Comparison of ENCODE assay signal across 1 cellular context in the genomic region with DNA sequence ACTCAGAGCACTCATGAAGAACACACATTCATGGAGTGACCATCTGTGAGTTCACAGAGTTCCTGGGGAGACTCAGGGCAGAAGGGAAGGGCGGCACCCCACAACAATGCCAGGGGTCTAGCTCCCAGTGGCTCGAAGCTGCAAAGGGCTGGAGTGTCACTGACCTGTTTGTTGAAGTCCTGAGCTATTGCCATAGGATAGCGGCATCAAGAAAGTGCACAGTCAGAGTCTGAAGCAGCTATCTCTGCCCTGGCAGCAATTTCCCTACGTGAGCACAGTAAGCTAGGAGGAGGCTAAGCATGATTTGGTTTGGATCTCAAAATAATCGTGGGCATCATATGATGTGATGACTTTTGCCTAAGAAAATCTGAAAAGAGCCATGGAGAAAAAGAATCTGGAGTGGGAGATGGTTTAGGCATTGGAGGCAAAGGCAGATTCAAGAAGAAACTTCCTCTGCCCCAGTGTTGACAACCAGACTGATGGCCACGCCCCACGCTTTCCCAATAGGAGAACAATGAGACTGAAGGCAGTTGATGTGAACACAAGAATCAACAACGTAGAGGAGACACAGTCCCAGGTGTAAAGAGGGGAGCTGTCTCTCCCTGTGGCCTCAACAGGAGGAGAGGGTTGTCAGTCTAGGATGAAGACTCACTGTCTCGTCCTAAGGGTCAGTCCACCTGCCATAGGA.
A peak's percentile ranks its signal among the peaks of the same experiment; 100 is the strongest.
TF ChIP-seq lines count a peak whose summit lies in the region.

No MANE protein-coding gene starts in this region.

TF ChIP-seq in HepG2, 621 proteins besides CTCF, POLR2A, EP300 and RAD21 (continued from another document and continues in another):
- TF ChIP-seq BHLHE40 (IDR thresholded peaks at IDR 0.05; ENCODE audit: low read length) (no peak), ZNF703 (CRISPR knock-in tag; IDR thresholded peaks at IDR 0.05; ENCODE audit: borderline replicate concordance) (no peak), ZNF260 (CRISPR knock-in tag; IDR thresholded peaks at IDR 0.05; ENCODE audit: borderline replicate concordance, low read depth) (no peak), ZNF546 (CRISPR knock-in tag; conservative IDR thresholded peaks at IDR 0.05) (no peak), ZNF761 (CRISPR knock-in tag; conservative IDR thresholded peaks at IDR 0.05) (0 out of 2 replicates have a peak, but pooled peaks have one; percentile 9), CBX1 (IDR thresholded peaks at IDR 0.05; ENCODE audit: low read depth) (no peak), XBP1 (CRISPR knock-in tag; IDR thresholded peaks at IDR 0.05) (no peak), ZNF773 (CRISPR knock-in tag; IDR thresholded peaks at IDR 0.05; ENCODE audit: borderline replicate concordance) (no peak), ZNF713 (CRISPR knock-in tag; IDR thresholded peaks at IDR 0.05) (0 out of 2 replicates have a peak, but pooled peaks have one; percentile 11), KLF12 (CRISPR knock-in tag; IDR thresholded peaks at IDR 0.05; ENCODE audit: borderline replicate concordance) (no peak), SOX6 (IDR thresholded peaks at IDR 0.05) (no peak), SOX6 (CRISPR knock-in tag; IDR thresholded peaks at IDR 0.05) (peak; percentile 91), ZNF530 (CRISPR knock-in tag; IDR thresholded peaks at IDR 0.05; ENCODE audit: low read depth) (no peak), IKZF1 (IDR thresholded peaks at IDR 0.05) (no peak), NCOA2 (CRISPR knock-in tag; IDR thresholded peaks at IDR 0.05) (peak; percentile 29; the same call in 1 of the 2 replicates), ASH2L (IDR thresholded peaks at IDR 0.05; ENCODE audit: insufficient read length, low read depth, low read length) (peak; percentile 34), KDM6A (CRISPR knock-in tag; IDR thresholded peaks at IDR 0.05; ENCODE audit: low read depth) (no peak), ZNF652 (CRISPR knock-in tag; IDR thresholded peaks at IDR 0.05; ENCODE audit: borderline replicate concordance, low read depth) (no peak), FOXK1 (CRISPR knock-in tag; IDR thresholded peaks at IDR 0.05; ENCODE audit: borderline replicate concordance, low read depth) (peak; percentile 85), ARNT2 (CRISPR knock-in tag; IDR thresholded peaks at IDR 0.05; ENCODE audit: low read depth) (no peak; the same call in none of the 2 replicates), KMT2A (CRISPR knock-in tag; IDR thresholded peaks at IDR 0.05) (no peak), ZNF746 (CRISPR knock-in tag; IDR thresholded peaks at IDR 0.05) (no peak), SP4 (CRISPR knock-in tag; IDR thresholded peaks at IDR 0.05) (peak; percentile 23; the same call in 1 of the 2 replicates), DMAP1 (CRISPR knock-in tag; IDR thresholded peaks at IDR 0.05) (peak; percentile 51; the same call in 1 of the 2 replicates), ZNF672 (CRISPR knock-in tag; IDR thresholded peaks at IDR 0.05) (no peak), POLR2G (IDR thresholded peaks at IDR 0.05; ENCODE audit: low read depth, low read length) (0 out of 2 replicates have a peak, but pooled peaks have one; percentile 12), ZNF34 (CRISPR knock-in tag; IDR thresholded peaks at IDR 0.05; ENCODE audit: borderline replicate concordance) (peak; percentile 65; the same call in 1 of the 2 replicates), ZKSCAN5 (CRISPR knock-in tag; IDR thresholded peaks at IDR 0.05) (no peak), GTF3A (CRISPR knock-in tag; conservative IDR thresholded peaks at IDR 0.05) (no peak), GFI1 (CRISPR knock-in tag; IDR thresholded peaks at IDR 0.05; ENCODE audit: borderline replicate concordance) (no peak), ZNF510 (CRISPR knock-in tag; IDR thresholded peaks at IDR 0.05; ENCODE audit: low read depth) (no peak), REXO4 (CRISPR knock-in tag; IDR thresholded peaks at IDR 0.05; ENCODE audit: borderline replicate concordance) (no peak), NONO (IDR thresholded peaks at IDR 0.05) (no peak), NONO (CRISPR knock-in tag; conservative IDR thresholded peaks at IDR 0.05) (0 out of 2 replicates have a peak, but pooled peaks have one; percentile 14), ZNF792 (CRISPR knock-in tag; IDR thresholded peaks at IDR 0.05) (peak; percentile 37; the same call in 1 of the 2 replicates), ZSCAN12 (CRISPR knock-in tag; IDR thresholded peaks at IDR 0.05) (no peak), SP1 (IDR thresholded peaks at IDR 0.05) (no peak), SP1 (CRISPR knock-in tag; IDR thresholded peaks at IDR 0.05) (peak; percentile 36; the same call in 1 of the 2 replicates)
- TF ChIP-seq, protein P1, sequence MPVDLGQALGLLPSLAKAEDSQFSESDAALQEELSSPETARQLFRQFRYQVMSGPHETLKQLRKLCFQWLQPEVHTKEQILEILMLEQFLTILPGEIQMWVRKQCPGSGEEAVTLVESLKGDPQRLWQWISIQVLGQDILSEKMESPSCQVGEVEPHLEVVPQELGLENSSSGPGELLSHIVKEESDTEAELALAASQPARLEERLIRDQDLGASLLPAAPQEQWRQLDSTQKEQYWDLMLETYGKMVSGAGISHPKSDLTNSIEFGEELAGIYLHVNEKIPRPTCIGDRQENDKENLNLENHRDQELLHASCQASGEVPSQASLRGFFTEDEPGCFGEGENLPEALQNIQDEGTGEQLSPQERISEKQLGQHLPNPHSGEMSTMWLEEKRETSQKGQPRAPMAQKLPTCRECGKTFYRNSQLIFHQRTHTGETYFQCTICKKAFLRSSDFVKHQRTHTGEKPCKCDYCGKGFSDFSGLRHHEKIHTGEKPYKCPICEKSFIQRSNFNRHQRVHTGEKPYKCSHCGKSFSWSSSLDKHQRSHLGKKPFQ (CRISPR knock-in tag; IDR thresholded peaks at IDR 0.05; ENCODE audit: insufficient replicate concordance): peak; percentile 19
- TF ChIP-seq, protein P2, sequence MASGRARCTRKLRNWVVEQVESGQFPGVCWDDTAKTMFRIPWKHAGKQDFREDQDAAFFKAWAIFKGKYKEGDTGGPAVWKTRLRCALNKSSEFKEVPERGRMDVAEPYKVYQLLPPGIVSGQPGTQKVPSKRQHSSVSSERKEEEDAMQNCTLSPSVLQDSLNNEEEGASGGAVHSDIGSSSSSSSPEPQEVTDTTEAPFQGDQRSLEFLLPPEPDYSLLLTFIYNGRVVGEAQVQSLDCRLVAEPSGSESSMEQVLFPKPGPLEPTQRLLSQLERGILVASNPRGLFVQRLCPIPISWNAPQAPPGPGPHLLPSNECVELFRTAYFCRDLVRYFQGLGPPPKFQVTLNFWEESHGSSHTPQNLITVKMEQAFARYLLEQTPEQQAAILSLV (CRISPR knock-in tag; IDR thresholded peaks at IDR 0.05; ENCODE audit: borderline replicate concordance): no peak
- TF ChIP-seq, protein P3, sequence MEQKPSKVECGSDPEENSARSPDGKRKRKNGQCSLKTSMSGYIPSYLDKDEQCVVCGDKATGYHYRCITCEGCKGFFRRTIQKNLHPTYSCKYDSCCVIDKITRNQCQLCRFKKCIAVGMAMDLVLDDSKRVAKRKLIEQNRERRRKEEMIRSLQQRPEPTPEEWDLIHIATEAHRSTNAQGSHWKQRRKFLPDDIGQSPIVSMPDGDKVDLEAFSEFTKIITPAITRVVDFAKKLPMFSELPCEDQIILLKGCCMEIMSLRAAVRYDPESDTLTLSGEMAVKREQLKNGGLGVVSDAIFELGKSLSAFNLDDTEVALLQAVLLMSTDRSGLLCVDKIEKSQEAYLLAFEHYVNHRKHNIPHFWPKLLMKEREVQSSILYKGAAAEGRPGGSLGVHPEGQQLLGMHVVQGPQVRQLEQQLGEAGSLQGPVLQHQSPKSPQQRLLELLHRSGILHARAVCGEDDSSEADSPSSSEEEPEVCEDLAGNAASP (CRISPR knock-in tag; IDR thresholded peaks at IDR 0.05; ENCODE audit: borderline replicate concordance): peak; percentile 39; the same call in 1 of the 2 replicates
- TF ChIP-seq, protein P4, sequence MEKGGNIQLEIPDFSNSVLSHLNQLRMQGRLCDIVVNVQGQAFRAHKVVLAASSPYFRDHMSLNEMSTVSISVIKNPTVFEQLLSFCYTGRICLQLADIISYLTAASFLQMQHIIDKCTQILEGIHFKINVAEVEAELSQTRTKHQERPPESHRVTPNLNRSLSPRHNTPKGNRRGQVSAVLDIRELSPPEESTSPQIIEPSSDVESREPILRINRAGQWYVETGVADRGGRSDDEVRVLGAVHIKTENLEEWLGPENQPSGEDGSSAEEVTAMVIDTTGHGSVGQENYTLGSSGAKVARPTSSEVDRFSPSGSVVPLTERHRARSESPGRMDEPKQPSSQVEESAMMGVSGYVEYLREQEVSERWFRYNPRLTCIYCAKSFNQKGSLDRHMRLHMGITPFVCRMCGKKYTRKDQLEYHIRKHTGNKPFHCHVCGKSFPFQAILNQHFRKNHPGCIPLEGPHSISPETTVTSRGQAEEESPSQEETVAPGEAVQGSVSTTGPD (CRISPR knock-in tag; IDR thresholded peaks at IDR 0.05): no peak
- TF ChIP-seq, protein P5, sequence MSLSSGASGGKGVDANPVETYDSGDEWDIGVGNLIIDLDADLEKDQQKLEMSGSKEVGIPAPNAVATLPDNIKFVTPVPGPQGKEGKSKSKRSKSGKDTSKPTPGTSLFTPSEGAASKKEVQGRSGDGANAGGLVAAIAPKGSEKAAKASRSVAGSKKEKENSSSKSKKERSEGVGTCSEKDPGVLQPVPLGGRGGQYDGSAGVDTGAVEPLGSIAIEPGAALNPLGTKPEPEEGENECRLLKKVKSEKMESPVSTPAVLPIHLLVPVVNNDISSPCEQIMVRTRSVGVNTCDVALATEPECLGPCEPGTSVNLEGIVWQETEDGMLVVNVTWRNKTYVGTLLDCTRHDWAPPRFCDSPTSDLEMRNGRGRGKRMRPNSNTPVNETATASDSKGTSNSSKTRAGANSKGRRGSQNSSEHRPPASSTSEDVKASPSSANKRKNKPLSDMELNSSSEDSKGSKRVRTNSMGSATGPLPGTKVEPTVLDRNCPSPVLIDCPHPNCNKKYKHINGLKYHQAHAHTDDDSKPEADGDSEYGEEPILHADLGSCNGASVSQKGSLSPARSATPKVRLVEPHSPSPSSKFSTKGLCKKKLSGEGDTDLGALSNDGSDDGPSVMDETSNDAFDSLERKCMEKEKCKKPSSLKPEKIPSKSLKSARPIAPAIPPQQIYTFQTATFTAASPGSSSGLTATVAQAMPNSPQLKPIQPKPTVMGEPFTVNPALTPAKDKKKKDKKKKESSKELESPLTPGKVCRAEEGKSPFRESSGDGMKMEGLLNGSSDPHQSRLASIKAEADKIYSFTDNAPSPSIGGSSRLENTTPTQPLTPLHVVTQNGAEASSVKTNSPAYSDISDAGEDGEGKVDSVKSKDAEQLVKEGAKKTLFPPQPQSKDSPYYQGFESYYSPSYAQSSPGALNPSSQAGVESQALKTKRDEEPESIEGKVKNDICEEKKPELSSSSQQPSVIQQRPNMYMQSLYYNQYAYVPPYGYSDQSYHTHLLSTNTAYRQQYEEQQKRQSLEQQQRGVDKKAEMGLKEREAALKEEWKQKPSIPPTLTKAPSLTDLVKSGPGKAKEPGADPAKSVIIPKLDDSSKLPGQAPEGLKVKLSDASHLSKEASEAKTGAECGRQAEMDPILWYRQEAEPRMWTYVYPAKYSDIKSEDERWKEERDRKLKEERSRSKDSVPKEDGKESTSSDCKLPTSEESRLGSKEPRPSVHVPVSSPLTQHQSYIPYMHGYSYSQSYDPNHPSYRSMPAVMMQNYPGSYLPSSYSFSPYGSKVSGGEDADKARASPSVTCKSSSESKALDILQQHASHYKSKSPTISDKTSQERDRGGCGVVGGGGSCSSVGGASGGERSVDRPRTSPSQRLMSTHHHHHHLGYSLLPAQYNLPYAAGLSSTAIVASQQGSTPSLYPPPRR (CRISPR knock-in tag; IDR thresholded peaks at IDR 0.05; ENCODE audit: borderline replicate concordance): no peak
- TF ChIP-seq, protein P6, sequence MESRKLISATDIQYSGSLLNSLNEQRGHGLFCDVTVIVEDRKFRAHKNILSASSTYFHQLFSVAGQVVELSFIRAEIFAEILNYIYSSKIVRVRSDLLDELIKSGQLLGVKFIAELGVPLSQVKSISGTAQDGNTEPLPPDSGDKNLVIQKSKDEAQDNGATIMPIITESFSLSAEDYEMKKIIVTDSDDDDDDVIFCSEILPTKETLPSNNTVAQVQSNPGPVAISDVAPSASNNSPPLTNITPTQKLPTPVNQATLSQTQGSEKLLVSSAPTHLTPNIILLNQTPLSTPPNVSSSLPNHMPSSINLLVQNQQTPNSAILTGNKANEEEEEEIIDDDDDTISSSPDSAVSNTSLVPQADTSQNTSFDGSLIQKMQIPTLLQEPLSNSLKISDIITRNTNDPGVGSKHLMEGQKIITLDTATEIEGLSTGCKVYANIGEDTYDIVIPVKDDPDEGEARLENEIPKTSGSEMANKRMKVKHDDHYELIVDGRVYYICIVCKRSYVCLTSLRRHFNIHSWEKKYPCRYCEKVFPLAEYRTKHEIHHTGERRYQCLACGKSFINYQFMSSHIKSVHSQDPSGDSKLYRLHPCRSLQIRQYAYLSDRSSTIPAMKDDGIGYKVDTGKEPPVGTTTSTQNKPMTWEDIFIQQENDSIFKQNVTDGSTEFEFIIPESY (CRISPR knock-in tag; IDR thresholded peaks at IDR 0.05): no peak
- TF ChIP-seq, protein P7, sequence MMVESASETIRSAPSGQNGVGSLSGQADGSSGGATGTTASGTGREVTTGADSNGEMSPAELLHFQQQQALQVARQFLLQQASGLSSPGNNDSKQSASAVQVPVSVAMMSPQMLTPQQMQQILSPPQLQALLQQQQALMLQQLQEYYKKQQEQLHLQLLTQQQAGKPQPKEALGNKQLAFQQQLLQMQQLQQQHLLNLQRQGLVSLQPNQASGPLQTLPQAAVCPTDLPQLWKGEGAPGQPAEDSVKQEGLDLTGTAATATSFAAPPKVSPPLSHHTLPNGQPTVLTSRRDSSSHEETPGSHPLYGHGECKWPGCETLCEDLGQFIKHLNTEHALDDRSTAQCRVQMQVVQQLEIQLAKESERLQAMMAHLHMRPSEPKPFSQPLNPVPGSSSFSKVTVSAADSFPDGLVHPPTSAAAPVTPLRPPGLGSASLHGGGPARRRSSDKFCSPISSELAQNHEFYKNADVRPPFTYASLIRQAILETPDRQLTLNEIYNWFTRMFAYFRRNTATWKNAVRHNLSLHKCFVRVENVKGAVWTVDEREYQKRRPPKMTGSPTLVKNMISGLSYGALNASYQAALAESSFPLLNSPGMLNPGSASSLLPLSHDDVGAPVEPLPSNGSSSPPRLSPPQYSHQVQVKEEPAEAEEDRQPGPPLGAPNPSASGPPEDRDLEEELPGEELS (CRISPR knock-in tag; IDR thresholded peaks at IDR 0.05): peak; percentile 60
- TF ChIP-seq, protein P8, sequence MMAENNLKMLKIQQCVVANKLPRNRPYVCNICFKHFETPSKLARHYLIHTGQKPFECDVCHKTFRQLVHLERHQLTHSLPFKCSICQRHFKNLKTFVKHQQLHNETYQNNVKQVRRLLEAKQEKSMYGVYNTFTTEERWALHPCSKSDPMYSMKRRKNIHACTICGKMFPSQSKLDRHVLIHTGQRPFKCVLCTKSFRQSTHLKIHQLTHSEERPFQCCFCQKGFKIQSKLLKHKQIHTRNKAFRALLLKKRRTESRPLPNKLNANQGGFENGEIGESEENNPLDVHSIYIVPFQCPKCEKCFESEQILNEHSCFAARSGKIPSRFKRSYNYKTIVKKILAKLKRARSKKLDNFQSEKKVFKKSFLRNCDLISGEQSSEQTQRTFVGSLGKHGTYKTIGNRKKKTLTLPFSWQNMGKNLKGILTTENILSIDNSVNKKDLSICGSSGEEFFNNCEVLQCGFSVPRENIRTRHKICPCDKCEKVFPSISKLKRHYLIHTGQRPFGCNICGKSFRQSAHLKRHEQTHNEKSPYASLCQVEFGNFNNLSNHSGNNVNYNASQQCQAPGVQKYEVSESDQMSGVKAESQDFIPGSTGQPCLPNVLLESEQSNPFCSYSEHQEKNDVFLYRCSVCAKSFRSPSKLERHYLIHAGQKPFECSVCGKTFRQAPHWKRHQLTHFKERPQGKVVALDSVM (CRISPR knock-in tag; IDR thresholded peaks at IDR 0.05): no peak
